Comparison of ENCODE assay signal across 12 cellular contexts in genomic region chr1:51285055-51285454, GRCh38. TPM values are rescaled to one million over a fixed set of nuclear protein-coding genes. Genes with fewer than 3 reads are reported as not detected.
DNase-seq lines count a peak whose midpoint lies in the region; ATAC-seq, FAIRE-seq and TF ChIP-seq lines count a peak whose summit lies in the region.
"Had no signal": no experiment of that assay in that cellular context is flagged by ENCODE, and none has a peak within 500 bp of the region (broad histone marks: within the 10 kb centered on the region; RNA-seq: fewer than 3 reads in every experiment).

No MANE protein-coding gene starts in this region.

- DNase-seq in K562 (ENCODE audit: extremely low read depth in 1 of 4, low spot score in 3 of 4), result peak in 1 of 4 experiments; percentile 27
- no peak for DNase-seq in NK-92 (lab: John Stamatoyannopoulos, UW; ENCODE audit: unreplicated experiment)
- DNase-seq in dedifferentiated amniotic fluid mesenchymal stem cell (ENCODE audit: extremely low spot score), result no peak
- DNase-seq in DMS53 (lab: John Stamatoyannopoulos, UW), result no peak
- no peak for DNase-seq in progenitor cell of endocrine pancreas (ENCODE audit: low spot score, unreplicated experiment)
- DNase-seq: DND-41; glutamatergic neuron; stimulated activated CD4-positive, alpha-beta T cell treated with anti-CD3 and anti-CD28 coated beads, Interleukin-12 subunit alpha, Interleukin-12 subunit beta, amount 100 ng/mL, for 4 hours had no signal

- peaks cover 23 to 30% of the 10 kb centered on the region in 2 experiments; a peak in 4 of 5 replicates for H3K4me1 ChIP-seq in K562 (replicated peaks in 1 of 2; ENCODE audit: control insufficient read depth in 2 of 2, insufficient read depth in 2 of 2, low read length in 2 of 2)
- H3K4me1 ChIP-seq: suprapubic skin had no signal

- TF ChIP-seq EP300 in K562 (IDR thresholded peaks at IDR 0.05; ENCODE audit: low read length), result no peak

- H3K4me3 ChIP-seq in K562, result no peak overlapping the region
- H3K4me3 ChIP-seq: suprapubic skin had no signal

- no peaks in the 10 kb centered on the region for H3K79me2 ChIP-seq in K562 (ENCODE audit: control insufficient read depth, insufficient read depth, low read length)

- peaks cover 6% of the 10 kb centered on the region for H3K36me3 Mint-ChIP-seq in progenitor cell of endocrine pancreas (ENCODE audit: insufficient read depth)

- no peak for FAIRE-seq in K562 (lab: Jason Lieb, UNC)

- 29% methylated on average over 1 of the region's 1 CpG for WGBS in K562 (ENCODE audit: insufficient coverage, low coverage, missing lambda C conversion rate)

- in situ Hi-C loops in K562 (cut with MboI), result no loop called here

- H3K9me3 ChIP-seq in K562 (replicated peaks; ENCODE audit: control insufficient read depth, insufficient read depth, low read depth, low read length), result no peaks in the 10 kb centered on the region
- H3K9me3 ChIP-seq: suprapubic skin had no signal

- H3K4me3 Mint-ChIP-seq in progenitor cell of endocrine pancreas (ENCODE audit: low read depth), result no peak overlapping the region

- no peaks in the 10 kb centered on the region for H3K9me3 Mint-ChIP-seq in progenitor cell of endocrine pancreas (ENCODE audit: low read depth)

- POLR2A ChIA-PET in K562 (lab: Yijun Ruan, JAX), result interaction anchor here (1.0 kb wide), 1 partner anchor 44 kb away, joined by 4 read pairs; no protein-coding TSS in a partner anchor

- no peak for TF ChIP-seq CTCF in K562 (IDR thresholded peaks at IDR 0.05 in 2 of 3, conservative IDR thresholded peaks at IDR 0.05 in 1 of 3; ENCODE audit: insufficient read depth in 2 of 3, low read depth in 1 of 3, low read length in 3 of 3)
- TF ChIP-seq CTCF in progenitor cell of endocrine pancreas (IDR thresholded peaks at IDR 0.05; ENCODE audit: unreplicated experiment), result no peak

- no peak for TF ChIP-seq POLR2A in K562 (conservative IDR thresholded peaks at IDR 0.05)

- H3K27me3 ChIP-seq in K562 (ENCODE audit: control insufficient read depth in 2 of 2, insufficient read depth in 2 of 2, low read length in 2 of 2), result no peaks in the 10 kb centered on the region
- H3K27me3 ChIP-seq: suprapubic skin had no signal

- H3K9me1 ChIP-seq in K562 (ENCODE audit: control insufficient read depth, insufficient read depth, low read length), result no peaks in the 10 kb centered on the region

- H3K4me2 ChIP-seq in K562 (ENCODE audit: insufficient read depth, low read length), result no peak overlapping the region; the same call in 1 of the 2 replicates

- CTCF ChIA-PET in K562 (lab: Yijun Ruan, JAX; ENCODE audit: low intra/inter-chr PET ratio), result no interaction called here

- no peak for TF ChIP-seq RAD21 in K562 (CRISPR knock-in tag; conservative IDR thresholded peaks at IDR 0.05 in 1 of 2, IDR thresholded peaks at IDR 0.05 in 1 of 2)

- no peak overlapping the region for H2AFZ ChIP-seq in K562 (ENCODE audit: low read depth, low read length)

- H3K27me3 Mint-ChIP-seq in progenitor cell of endocrine pancreas, result no peaks in the 10 kb centered on the region

- no peaks in the 10 kb centered on the region for H3K36me3 ChIP-seq in K562 (ENCODE audit: control insufficient read depth, insufficient read depth, low read length)

- H3K27ac Mint-ChIP-seq in progenitor cell of endocrine pancreas, result no peak overlapping the region

- H4K20me1 ChIP-seq in K562 (replicated peaks; ENCODE audit: control insufficient read depth, insufficient read depth, low read length), result no peaks in the 10 kb centered on the region; the same call in 1 of the 2 replicates

- no peak overlapping the region for H3K27ac ChIP-seq in K562 (ENCODE audit: extremely low read depth, low read depth, low read length)
- H3K27ac ChIP-seq: suprapubic skin had no signal

- intact Hi-C loops in K562 (cut with micrococcal nuclease), result loop anchor here (2.0 to 10.0 kb wide), 2 partner anchors 48 to 920 kb away; partner anchors contain the start of gene RNF11

- peaks cover 14% of the 10 kb centered on the region for H3K4me1 Mint-ChIP-seq in progenitor cell of endocrine pancreas (ENCODE audit: low read depth)

- BruUV-seq in K562 (replicated peaks; lab: Mats Ljungman, UMichigan), result no TSS peak

- no peak overlapping the region for H3K9ac ChIP-seq in K562 (ENCODE audit: insufficient read depth in 1 of 2, low read depth in 2 of 2, low read length in 2 of 2)

- ATAC-seq in GM18870 (IDR thresholded peaks at IDR 0.05; ENCODE audit: unreplicated experiment) (peak; percentile 87), GM21390 (IDR thresholded peaks at IDR 0.05; ENCODE audit: unreplicated experiment) (peak; percentile 95), HG03097 (IDR thresholded peaks at IDR 0.05; ENCODE audit: low FRiP score, unreplicated experiment) (peak; percentile 74), K562 (peak; percentile 8)

TF ChIP-seq in K562, 482 proteins besides CTCF, POLR2A, EP300 and RAD21 (continues in another document):
- peak; percentile 27 for TF ChIP-seq CBFA2T2 (conservative IDR thresholded peaks at IDR 0.05)
- TF ChIP-seq, protein P1, sequence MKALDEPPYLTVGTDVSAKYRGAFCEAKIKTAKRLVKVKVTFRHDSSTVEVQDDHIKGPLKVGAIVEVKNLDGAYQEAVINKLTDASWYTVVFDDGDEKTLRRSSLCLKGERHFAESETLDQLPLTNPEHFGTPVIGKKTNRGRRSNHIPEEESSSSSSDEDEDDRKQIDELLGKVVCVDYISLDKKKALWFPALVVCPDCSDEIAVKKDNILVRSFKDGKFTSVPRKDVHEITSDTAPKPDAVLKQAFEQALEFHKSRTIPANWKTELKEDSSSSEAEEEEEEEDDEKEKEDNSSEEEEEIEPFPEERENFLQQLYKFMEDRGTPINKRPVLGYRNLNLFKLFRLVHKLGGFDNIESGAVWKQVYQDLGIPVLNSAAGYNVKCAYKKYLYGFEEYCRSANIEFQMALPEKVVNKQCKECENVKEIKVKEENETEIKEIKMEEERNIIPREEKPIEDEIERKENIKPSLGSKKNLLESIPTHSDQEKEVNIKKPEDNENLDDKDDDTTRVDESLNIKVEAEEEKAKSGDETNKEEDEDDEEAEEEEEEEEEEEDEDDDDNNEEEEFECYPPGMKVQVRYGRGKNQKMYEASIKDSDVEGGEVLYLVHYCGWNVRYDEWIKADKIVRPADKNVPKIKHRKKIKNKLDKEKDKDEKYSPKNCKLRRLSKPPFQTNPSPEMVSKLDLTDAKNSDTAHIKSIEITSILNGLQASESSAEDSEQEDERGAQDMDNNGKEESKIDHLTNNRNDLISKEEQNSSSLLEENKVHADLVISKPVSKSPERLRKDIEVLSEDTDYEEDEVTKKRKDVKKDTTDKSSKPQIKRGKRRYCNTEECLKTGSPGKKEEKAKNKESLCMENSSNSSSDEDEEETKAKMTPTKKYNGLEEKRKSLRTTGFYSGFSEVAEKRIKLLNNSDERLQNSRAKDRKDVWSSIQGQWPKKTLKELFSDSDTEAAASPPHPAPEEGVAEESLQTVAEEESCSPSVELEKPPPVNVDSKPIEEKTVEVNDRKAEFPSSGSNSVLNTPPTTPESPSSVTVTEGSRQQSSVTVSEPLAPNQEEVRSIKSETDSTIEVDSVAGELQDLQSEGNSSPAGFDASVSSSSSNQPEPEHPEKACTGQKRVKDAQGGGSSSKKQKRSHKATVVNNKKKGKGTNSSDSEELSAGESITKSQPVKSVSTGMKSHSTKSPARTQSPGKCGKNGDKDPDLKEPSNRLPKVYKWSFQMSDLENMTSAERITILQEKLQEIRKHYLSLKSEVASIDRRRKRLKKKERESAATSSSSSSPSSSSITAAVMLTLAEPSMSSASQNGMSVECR (CRISPR knock-in tag; IDR thresholded peaks at IDR 0.05), result no peak
- TF ChIP-seq SMARCB1 (IDR thresholded peaks at IDR 0.05; ENCODE audit: insufficient read length, low read depth), result no peak
- no peak for TF ChIP-seq GATA2 (CRISPR knock-in tag; IDR thresholded peaks at IDR 0.05)

RNA-seq across cellular contexts. Expression of gene TTC39A, which starts 45.3 kb away (rescaled TPM):
- total RNA-seq in K562 (2011; cell fraction: chromatin; rRNA removed; ENCODE audit: low replicate concordance), result 1.6 and 1.9 TPM in 2 replicates
- 0.53 and 2.7 TPM in 2 replicates for total RNA-seq in K562 (2011; cell fraction: nucleolus; rRNA removed)
- total RNA-seq in K562 (2011; cell fraction: nucleoplasm; rRNA removed), result 0.51 and 2.1 TPM in 2 replicates
- total RNA-seq in K562 (2014; rRNA removed), result 0.18 and 0.20 TPM in 2 replicates
- 0.40 and 0.48 TPM in 2 replicates for total RNA-seq in K562 (2014; rRNA removed; fragmentation: Illumina TruSeq; extraction: Trizol)
- 0.34 and 0.36 TPM in 2 replicates for total RNA-seq in K562 (2015; rRNA removed; fragmentation: Illumina TruSeq; extraction: Trizol)
- 0.53 and 0.92 TPM in 2 replicates for total RNA-seq in K562 (2021)
- 0.74 and 0.82 TPM in 2 replicates for polyA plus RNA-seq in K562 (2011; rRNA removed)
- 0.37 and 2.8 TPM in 2 replicates for polyA plus RNA-seq in K562 (2011; cell fraction: cytosol; rRNA removed)
- polyA plus RNA-seq in K562 (2011; cell fraction: nucleus; rRNA removed), result 0.51 and 0.75 TPM in 2 replicates
- 0.47 and 0.89 TPM in 2 replicates for polyA plus RNA-seq in K562 (2012)
- polyA plus RNA-seq in K562 (2014; fragmentation: Illumina TruSeq; extraction: Trizol), result 0.27 and 0.32 TPM in 2 replicates
- under 1 TPM; 0.21 to 0.35 TPM for polyA plus RNA-seq in K562 (2014; fragmentation: Nextera tagmentation; extraction: Ambion mirVana)
- 0.19 and 0.23 TPM in 2 replicates for polyA plus RNA-seq in K562 (2014; rRNA removed)
- 2.0 and 2.1 TPM in 2 replicates for polyA minus RNA-seq in K562 (2011; rRNA and poly(A)+ RNA removed)
- polyA minus RNA-seq in K562 (2011; cell fraction: cytosol; rRNA and poly(A)+ RNA removed), result not detected in 2 replicates
- polyA minus RNA-seq in K562 (2011; cell fraction: nucleus; rRNA and poly(A)+ RNA removed), result 0.13 and 0.89 TPM in 2 replicates
- total RNA-seq in progenitor cell of endocrine pancreas, result 22.4 and 26.0 TPM in 2 replicates

RNA-seq across cellular contexts. Expression of gene RNF11, which starts 49.0 kb away (rescaled TPM):
- total RNA-seq in K562 (2011; cell fraction: chromatin; rRNA removed; ENCODE audit: low replicate concordance), result 16.1 and 30.6 TPM in 2 replicates
- total RNA-seq in K562 (2011; cell fraction: nucleolus; rRNA removed), result 7.5 and 10.5 TPM in 2 replicates
- 14.1 and 21.9 TPM in 2 replicates for total RNA-seq in K562 (2011; cell fraction: nucleoplasm; rRNA removed)
- total RNA-seq in K562 (2014; rRNA removed) (24.7 and 37.3 TPM in 2 replicates), K562 (2014; rRNA removed; fragmentation: Illumina TruSeq; extraction: Trizol) (29.5 and 30.1 TPM in 2 replicates), K562 (2015; rRNA removed; fragmentation: Illumina TruSeq; extraction: Trizol) (20.3 and 20.6 TPM in 2 replicates), K562 (2021) (19.9 and 23.1 TPM in 2 replicates), progenitor cell of endocrine pancreas (67.5 and 74.5 TPM in 2 replicates)
- polyA plus RNA-seq in K562 (2011; rRNA removed) (23.1 and 34.3 TPM in 2 replicates), K562 (2014; fragmentation: Illumina TruSeq; extraction: Trizol) (25.8 and 27.2 TPM in 2 replicates), K562 (2014; fragmentation: Nextera tagmentation; extraction: Ambion mirVana) (1 to 10 TPM; 5.7 to 6.1 TPM), K562 (2014; rRNA removed) (22.1 and 22.2 TPM in 2 replicates)
- polyA plus RNA-seq in K562 (2011; cell fraction: cytosol; rRNA removed), result 22.7 and 34.7 TPM in 2 replicates
- polyA plus RNA-seq in K562 (2011; cell fraction: nucleus; rRNA removed), result 19.5 and 25.7 TPM in 2 replicates
- 18.4 and 29.0 TPM in 2 replicates for polyA plus RNA-seq in K562 (2012)
- 61.8 and 65.2 TPM in 2 replicates for polyA minus RNA-seq in K562 (2011; rRNA and poly(A)+ RNA removed)
- polyA minus RNA-seq in K562 (2011; cell fraction: cytosol; rRNA and poly(A)+ RNA removed), result 19.0 and 20.3 TPM in 2 replicates
- 3.5 and 11.7 TPM in 2 replicates for polyA minus RNA-seq in K562 (2011; cell fraction: nucleus; rRNA and poly(A)+ RNA removed)

Comparison
In these comparisons a context has a peak if more than half of its experiments do, and no peak if none do; other contexts are left out.
1. ATAC-seq: peak in every context shown above with its lines; median percentile 95 in GM21390; 87 in GM18870; 74 in HG03097; 8 in K562.